Comparison of ENCODE assay signal across 11 cellular contexts in genomic region chrX:110286126-110286525, GRCh38. TPM values are rescaled to one million over a fixed set of nuclear protein-coding genes. Genes with fewer than 3 reads are reported as not detected.
A peak's percentile ranks its signal among the peaks of the same experiment; 100 is the strongest.
DNase-seq lines count a peak whose midpoint lies in the region; ATAC-seq and TF ChIP-seq lines count a peak whose summit lies in the region.
"Had no signal": no experiment of that assay in that cellular context is flagged by ENCODE, and none has a peak within 500 bp of the region (broad histone marks: within the 10 kb centered on the region; RNA-seq: fewer than 3 reads in every experiment).

No MANE protein-coding gene starts in this region.

- H3K27me3 Mint-ChIP-seq in activated T-helper 17 cell treated with anti-CD3 and anti-CD28 coated beads, Interleukin-2, amount 50 U/mL, for 72 hours, result no peaks in the 10 kb centered on the region

- WGBS in hepatocyte (ENCODE audit: low lambda C conversion rate, missing lambda C conversion rate), result 80% methylated on average over 6 of the region's 6 CpGs

- H4K20me1 ChIP-seq in hepatocyte (ENCODE audit: insufficient read depth, poor library complexity, severe bottlenecking), result no peaks in the 10 kb centered on the region

- H3K27ac Mint-ChIP-seq in activated T-helper 17 cell treated with anti-CD3 and anti-CD28 coated beads, Interleukin-2, amount 50 U/mL, for 72 hours, result no peak overlapping the region

- H3K4me3 ChIP-seq in AG09309 (ENCODE audit: control insufficient read depth, low read depth, low read length) (no peak overlapping the region), hepatocyte (no peak overlapping the region)
- H3K4me3 ChIP-seq: heart left ventricle had no signal

- peak; percentile 64 for ATAC-seq in HG02870 (IDR thresholded peaks at IDR 0.05; ENCODE audit: unreplicated experiment)
- ATAC-seq in activated T-helper 17 cell treated with anti-CD3 and anti-CD28 coated beads, Interleukin-2, amount 50 U/mL, for 72 hours (replicated peaks), result peak; percentile 72
- no peak for ATAC-seq in HG03135 (IDR thresholded peaks at IDR 0.05; ENCODE audit: unreplicated experiment)
- no peak for ATAC-seq in GM18907 (IDR thresholded peaks at IDR 0.05; ENCODE audit: unreplicated experiment)

- no peaks in the 10 kb centered on the region for H3K9me3 Mint-ChIP-seq in activated T-helper 17 cell treated with anti-CD3 and anti-CD28 coated beads, Interleukin-2, amount 50 U/mL, for 72 hours

- H3K36me3 Mint-ChIP-seq in activated T-helper 17 cell treated with anti-CD3 and anti-CD28 coated beads, Interleukin-2, amount 50 U/mL, for 72 hours (ENCODE audit: low read depth), result no peaks in the 10 kb centered on the region

- TF ChIP-seq CTCF in AG09309 (IDR thresholded peaks at IDR 0.05; ENCODE audit: control insufficient read depth, insufficient read depth, low read depth, low read length, missing control alignments) (no peak), hepatocyte (IDR thresholded peaks at IDR 0.05; ENCODE audit: poor library complexity) (no peak)

- no peaks in the 10 kb centered on the region for H3K9me2 ChIP-seq in hepatocyte (replicated peaks; ENCODE audit: insufficient read depth)

- H2AFZ ChIP-seq in hepatocyte, result no peak overlapping the region

- DNase-seq in AG09309 (ENCODE audit: low read depth) (peak; percentile 46), hepatocyte (ENCODE audit: low spot score) (peak; percentile 26), mesenteric fat pad (ENCODE audit: low spot score) (no peak), NCI-H524 (lab: John Stamatoyannopoulos, UW) (no peak)
- DNase-seq: DMS79 treated with DMSO at 0.1 percent for 48 hours, heart left ventricle, NCI-H526 had no signal

- no peaks in the 10 kb centered on the region for H3K27me3 ChIP-seq in hepatocyte
- H3K27me3 ChIP-seq: heart left ventricle had no signal

- no peak overlapping the region for H3K4me2 ChIP-seq in hepatocyte

- H3K79me2 ChIP-seq in hepatocyte, result peaks cover 45% of the 10 kb centered on the region

- peaks cover 13% of the 10 kb centered on the region for H3K4me1 Mint-ChIP-seq in activated T-helper 17 cell treated with anti-CD3 and anti-CD28 coated beads, Interleukin-2, amount 50 U/mL, for 72 hours

- H3K36me3 ChIP-seq in hepatocyte (replicated peaks; ENCODE audit: insufficient read depth, low read depth), result peaks cover 3% of the 10 kb centered on the region
- H3K36me3 ChIP-seq: heart left ventricle had no signal

- no peaks in the 10 kb centered on the region for H3K9me3 ChIP-seq in hepatocyte (ENCODE audit: low read depth)
- H3K9me3 ChIP-seq: heart left ventricle had no signal

- peak overlapping the region; percentile 28 for H3K27ac ChIP-seq in hepatocyte
- H3K27ac ChIP-seq: heart left ventricle had no signal

- no peak overlapping the region for H3K4me3 Mint-ChIP-seq in activated T-helper 17 cell treated with anti-CD3 and anti-CD28 coated beads, Interleukin-2, amount 50 U/mL, for 72 hours

- peaks cover 7% of the 10 kb centered on the region for H3K4me1 ChIP-seq in hepatocyte (ENCODE audit: insufficient read depth)
- H3K4me1 ChIP-seq: heart left ventricle had no signal

RNA-seq across cellular contexts. Expression of gene AMMECR1, which starts 31.8 kb away (rescaled TPM):
- 10 to 100 TPM in 1 of 2 donors, 1 to 10 TPM in 1; 7.9 to 10.3 TPM for total RNA-seq in activated T-helper 17 cell treated with anti-CD3 and anti-CD28 coated beads, Interleukin-2, amount 50 U/mL, for 72 hours
- total RNA-seq in hepatocyte (25.9 and 33.3 TPM in 2 replicates), mesenteric fat pad (4.5 TPM)
- 18.3 and 24.6 TPM in 2 replicates for polyA plus RNA-seq in hepatocyte

Comparison
In these comparisons a context has a peak if more than half of its experiments do, and no peak if none do; other contexts are left out.
1. DNase-seq: peak in AG09309 (single experiment) and hepatocyte (single experiment); none in mesenteric fat pad (single experiment) and NCI-H524 (0 of 2).
2. ATAC-seq: peak in HG02870 (single experiment) and activated T-helper 17 cell treated with anti-CD3 and anti-CD28 coated beads, Interleukin-2, amount 50 U/mL, for 72 hours (single experiment); none in HG03135 (single experiment) and GM18907 (single experiment).